Comparison of ENCODE assay signal across 1 cellular context in genomic region chr22:37717235-37717634, GRCh38.
TF ChIP-seq lines count a peak whose summit lies in the region.

No MANE protein-coding gene starts in this region.

TF ChIP-seq in WTC11, 78 proteins besides CTCF, POLR2A, EP300 and RAD21:
- peak; percentile 65 for TF ChIP-seq NFYB (CRISPR knock-in tag; conservative IDR thresholded peaks at IDR 0.05; ENCODE audit: low read depth)
TF ChIP-seq in WTC11: peak in this region for 1; not testable (repeated sequence) for 77.
